Comparison of ENCODE assay signal across 8 cellular contexts in genomic region chr1:203860396-203860951, GRCh38. TPM values are rescaled to one million over a fixed set of nuclear protein-coding genes. Genes with fewer than 3 reads are reported as not detected.
A peak's percentile ranks its signal among the peaks of the same experiment; 100 is the strongest.
DNase-seq lines count a peak whose midpoint lies in the region; FAIRE-seq and TF ChIP-seq lines count a peak whose summit lies in the region.

No MANE protein-coding gene starts in this region.

- H3K9ac ChIP-seq in kidney (ENCODE audit: low read length in 2 of 2), result peak overlapping the region; percentile 12 to 70
- H3K9ac ChIP-seq in subcutaneous abdominal adipose tissue (ENCODE audit: low read length in 5 of 5), result peak overlapping the region in 4 of 5 donors; percentile 26 to 93 (median 64)

- CTCF ChIA-PET in HEK293 (lab: Yijun Ruan, JAX), result interaction anchor here (0.6 to 5.0 kb wide), 10 partner anchors 11 to 538 kb away, joined by 3 to 63 read pairs (median 4); no protein-coding TSS in a partner anchor

- H3K4me1 Mint-ChIP-seq in activated T-helper 2 cell treated with anti-CD3 and anti-CD28 coated beads, Interferon-gamma antibody, Interleukin-2, Interleukin-4, amounts not matched to agents 10 μg/mL and 5 μg/mL and 100 μg/mL, durations not matched to agents 14 hours and 24 hours and 36 hours (ENCODE audit: low read depth), result peaks cover 15% of the 10 kb centered on the region

- no peak for FAIRE-seq in kidney (lab: Jason Lieb, UNC)

- H3K9me3 Mint-ChIP-seq in activated T-helper 2 cell treated with anti-CD3 and anti-CD28 coated beads, Interferon-gamma antibody, Interleukin-2, Interleukin-4, amounts not matched to agents 10 μg/mL and 5 μg/mL and 100 μg/mL, durations not matched to agents 14 hours and 24 hours and 36 hours, result no peaks in the 10 kb centered on the region

- H3K9me3 ChIP-seq in HEK293 (ENCODE audit: control insufficient read depth, insufficient read depth, low read depth, low read length) (no peaks in the 10 kb centered on the region), kidney (ENCODE audit: control insufficient read depth in 1 of 2, low read length in 2 of 2) (no peaks in the 10 kb centered on the region), subcutaneous abdominal adipose tissue (ENCODE audit: control insufficient read depth in 5 of 5, low read length in 5 of 5) (no peaks in the 10 kb centered on the region)

- H3K27me3 Mint-ChIP-seq in activated T-helper 2 cell treated with anti-CD3 and anti-CD28 coated beads, Interferon-gamma antibody, Interleukin-2, Interleukin-4, amounts not matched to agents 10 μg/mL and 5 μg/mL and 100 μg/mL, durations not matched to agents 14 hours and 24 hours and 36 hours (ENCODE audit: low read depth), result no peaks in the 10 kb centered on the region

- no peaks in the 10 kb centered on the region for H3K27me3 ChIP-seq in subcutaneous abdominal adipose tissue (ENCODE audit: control insufficient read depth in 5 of 5, insufficient read depth in 4 of 5, low read length in 5 of 5)

- H3K36me3 Mint-ChIP-seq in activated T-helper 2 cell treated with anti-CD3 and anti-CD28 coated beads, Interferon-gamma antibody, Interleukin-2, Interleukin-4, amounts not matched to agents 10 μg/mL and 5 μg/mL and 100 μg/mL, durations not matched to agents 14 hours and 24 hours and 36 hours (ENCODE audit: low read depth), result peaks cover 36% of the 10 kb centered on the region

- H3K4me1 ChIP-seq in HEK293 (ENCODE audit: control insufficient read depth, insufficient read depth, low read length), result peaks cover 5% of the 10 kb centered on the region
- peaks cover 10 to 17% of the 10 kb centered on the region in 2 donors for H3K4me1 ChIP-seq in kidney (ENCODE audit: control insufficient read depth in 1 of 2, insufficient read depth in 1 of 2, low read depth in 1 of 2, low read length in 2 of 2)
- peaks cover 0 to 25% (median 21%) of the 10 kb centered on the region in 5 donors for H3K4me1 ChIP-seq in subcutaneous abdominal adipose tissue (ENCODE audit: control insufficient read depth in 5 of 5, insufficient read depth in 5 of 5, low read length in 5 of 5)

- H3K4me3 Mint-ChIP-seq in activated T-helper 2 cell treated with anti-CD3 and anti-CD28 coated beads, Interferon-gamma antibody, Interleukin-2, Interleukin-4, amounts not matched to agents 10 μg/mL and 5 μg/mL and 100 μg/mL, durations not matched to agents 14 hours and 24 hours and 36 hours (ENCODE audit: low read depth), result peak overlapping the region; percentile 100

- POLR2A ChIA-PET in HEK293 (lab: Yijun Ruan, JAX), result interaction anchor here (0.7 to 0.8 kb wide), 2 partner anchors 39 to 278 kb away, joined by 3 to 4 read pairs; no protein-coding TSS in a partner anchor

- DNase-seq in AG08395 (ENCODE audit: low spot score) (peak; percentile 15), kidney (peak; percentile 78), HuH-7.5 (ENCODE audit: low spot score) (no peak), RKO (ENCODE audit: low spot score) (no peak), activated gamma-delta T cell treated with Interleukin-2 at 50 U/mL for 16 hours (no peak)
- DNase-seq in activated T-helper 2 cell treated with anti-CD3 and anti-CD28 coated beads, Interferon-gamma antibody, Interleukin-2, Interleukin-4, amounts not matched to agents 10 μg/mL and 5 μg/mL and 100 μg/mL, durations not matched to agents 14 hours and 24 hours and 36 hours (ENCODE audit: low spot score), result no peak

- no peak for TF ChIP-seq CTCF in HEK293 (tag by site-specific recombination; IDR thresholded peaks at IDR 0.05)
- TF ChIP-seq CTCF in kidney (IDR thresholded peaks at IDR 0.05; ENCODE audit: borderline replicate concordance, extremely low read depth, insufficient read depth), result no peak

- H3K36me3 ChIP-seq in HEK293 (ENCODE audit: control insufficient read depth in 2 of 2, insufficient read depth in 1 of 2, low read length in 2 of 2) (peaks cover 30 to 38% of the 10 kb centered on the region in 2 experiments), kidney (ENCODE audit: control insufficient read depth in 1 of 2, insufficient read depth in 2 of 2, low read length in 2 of 2) (peaks cover 2 to 7% of the 10 kb centered on the region in 2 donors), subcutaneous abdominal adipose tissue (ENCODE audit: control insufficient read depth in 5 of 5, insufficient read depth in 5 of 5, low read length in 5 of 5) (peaks cover 6 to 31% (median 16%) of the 10 kb centered on the region in 5 donors)

- intact Hi-C loops in activated T-helper 2 cell treated with anti-CD3 and anti-CD28 coated beads, Interferon-gamma antibody, Interleukin-2, Interleukin-4, amounts not matched to agents 10 μg/mL and 5 μg/mL and 100 μg/mL, durations not matched to agents 14 hours and 24 hours and 36 hours (cut with micrococcal nuclease), result loop anchor here (2.0 to 5.0 kb wide), 2 partner anchors 502 to 550 kb away; partner anchors contain the start of gene PPP1R15B
- intact Hi-C loops in kidney (cut with DNase I), result no loop called here

- no peak overlapping the region for H3K27ac ChIP-seq in HEK293 (ENCODE audit: extremely low read depth, low read depth, low read length)
- H3K27ac ChIP-seq in kidney (ENCODE audit: low read depth in 2 of 2, low read length in 2 of 2), result peak overlapping the region; percentile 14 to 72
- H3K27ac ChIP-seq in subcutaneous abdominal adipose tissue (ENCODE audit: low read depth, low read length), result no peak overlapping the region

- H3K4me3 ChIP-seq in HEK293 (ENCODE audit: low read depth, low read length), result no peak overlapping the region
- peak overlapping the region; percentile 30 to 79 for H3K4me3 ChIP-seq in kidney (ENCODE audit: low read length in 2 of 2)
- H3K4me3 ChIP-seq in subcutaneous abdominal adipose tissue (ENCODE audit: low read depth in 1 of 5, low read length in 5 of 5), result peak overlapping the region; percentile 57 to 97 (median 77)

- peak overlapping the region; percentile 97 for H3K27ac Mint-ChIP-seq in activated T-helper 2 cell treated with anti-CD3 and anti-CD28 coated beads, Interferon-gamma antibody, Interleukin-2, Interleukin-4, amounts not matched to agents 10 μg/mL and 5 μg/mL and 100 μg/mL, durations not matched to agents 14 hours and 24 hours and 36 hours

TF ChIP-seq in HEK293, 187 proteins besides CTCF, POLR2A, EP300 and RAD21 (continues in another document):
- no peak for TF ChIP-seq MEIS1 (CRISPR knock-in tag; IDR thresholded peaks at IDR 0.05; ENCODE audit: borderline replicate concordance)
- no peak for TF ChIP-seq ZBTB44 (tag by site-specific recombination; IDR thresholded peaks at IDR 0.05)
- TF ChIP-seq INSM2 (tag by site-specific recombination; IDR thresholded peaks at IDR 0.05), result no peak
- TF ChIP-seq ZNF513 (tag by site-specific recombination; IDR thresholded peaks at IDR 0.05), result no peak
- 0 out of 2 replicates have a peak, but pooled peaks have one; percentile 12 for TF ChIP-seq ZNF600 (tag by site-specific recombination; IDR thresholded peaks at IDR 0.05)
- no peak for TF ChIP-seq ZNF654 (tag by site-specific recombination; IDR thresholded peaks at IDR 0.05; ENCODE audit: low read depth)

RNA-seq across cellular contexts. Expression of gene SNRPE, which starts 0.9 kb away (rescaled TPM):
- total RNA-seq in activated T-helper 2 cell treated with anti-CD3 and anti-CD28 coated beads, Interferon-gamma antibody, Interleukin-2, Interleukin-4, amounts not matched to agents 10 μg/mL and 5 μg/mL and 100 μg/mL, durations not matched to agents 14 hours and 24 hours and 36 hours, result 240 and 255 TPM in 2 replicates
- total RNA-seq in kidney, result 92.7 TPM
- 169 TPM for polyA plus RNA-seq in kidney (ENCODE audit: insufficient read depth, low read depth, low replicate concordance)

Comparison
In these comparisons a context has a peak if more than half of its experiments do, and no peak if none do; other contexts are left out.
1. DNase-seq: peak in AG08395 (single experiment) and kidney (single experiment); none in activated T-helper 2 cell treated with anti-CD3 and anti-CD28 coated beads, Interferon-gamma antibody, Interleukin-2, Interleukin-4, amounts not matched to agents 10 μg/mL and 5 μg/mL and 100 μg/mL, durations not matched to agents 14 hours and 24 hours and 36 hours (single experiment), HuH-7.5 (single experiment), RKO (single experiment) and activated gamma-delta T cell treated with Interleukin-2 at 50 U/mL for 16 hours (single experiment).
2. H3K27ac ChIP-seq: peak in kidney (2 of 2); none in HEK293 (single experiment) and subcutaneous abdominal adipose tissue (single experiment).